Comparison of ENCODE assay signal across 19 cellular contexts in the genomic region with DNA sequence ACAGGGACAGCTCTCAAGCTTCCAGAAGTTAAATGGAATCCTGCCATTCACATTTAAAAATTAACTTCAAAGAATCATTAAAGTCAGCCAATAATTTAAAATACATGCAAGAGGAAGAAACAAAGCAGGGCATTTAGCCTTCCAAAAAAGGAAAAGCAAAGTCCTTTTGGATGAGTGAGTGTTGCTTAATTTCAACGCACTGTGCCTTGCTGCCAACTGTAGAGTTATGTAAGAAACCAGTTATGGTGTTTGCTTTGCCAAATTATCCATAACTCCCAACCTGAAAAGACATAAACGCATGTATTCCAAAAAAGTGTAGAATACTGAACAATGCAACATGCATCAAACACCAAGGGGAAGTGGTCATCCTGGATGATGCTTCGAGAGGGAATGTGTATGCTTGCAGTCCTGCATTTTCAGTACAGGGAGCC. TPM values are rescaled to one million over a fixed set of nuclear protein-coding genes. Genes with fewer than 3 reads are reported as not detected.
DNase-seq lines count a peak whose midpoint lies in the region; ATAC-seq and TF ChIP-seq lines count a peak whose summit lies in the region.
"Had no signal": no experiment of that assay in that cellular context is flagged by ENCODE, and none has a peak within 500 bp of the region (broad histone marks: within the 10 kb centered on the region; RNA-seq: fewer than 3 reads in every experiment).

No MANE protein-coding gene starts in this region.

- H3K27ac Mint-ChIP-seq in activated CD8-positive, alpha-beta memory T cell treated with anti-CD3 and anti-CD28 coated beads, Interleukin-2, amount 10 ng/mL, durations not matched to agents 7 days and 5 days: no peak overlapping the region
- H3K27ac Mint-ChIP-seq: effector memory CD8-positive, alpha-beta T cell had no signal

- 75 to 87% (median 78%) methylated on average over 3 of the region's 3 CpGs for WGBS in heart left ventricle, 4 donors

- no peak for ATAC-seq in heart left ventricle
- peak in 1 of 2 donors; percentile 43 for ATAC-seq in lower lobe of right lung
- ATAC-seq in thoracic aorta (ENCODE audit: insufficient number of reproducible peaks, low FRiP score, low read depth): no peak
- ATAC-seq in activated CD8-positive, alpha-beta memory T cell treated with anti-CD3 and anti-CD28 coated beads, Interleukin-2, amount 10 ng/mL, durations not matched to agents 7 days and 5 days: no peak
- ATAC-seq in HG02798 (IDR thresholded peaks at IDR 0.05; ENCODE audit: poor library complexity, unreplicated experiment): no peak
- ATAC-seq: effector memory CD8-positive, alpha-beta T cell had no signal

- no peak for TF ChIP-seq POLR2A in heart left ventricle (IDR thresholded peaks at IDR 0.05)

- H3K4me1 Mint-ChIP-seq in activated CD8-positive, alpha-beta memory T cell treated with anti-CD3 and anti-CD28 coated beads, Interleukin-2, amount 10 ng/mL, durations not matched to agents 7 days and 5 days: peaks cover 11% of the 10 kb centered on the region

- H3K36me3 ChIP-seq in heart left ventricle (peaks cover 0 to 6% (median 3%) of the 10 kb centered on the region in 9 donors), right atrium auricular region (no peaks in the 10 kb centered on the region), colonic mucosa (no peaks in the 10 kb centered on the region), lower lobe of right lung (no peaks in the 10 kb centered on the region), thoracic aorta (no peaks in the 10 kb centered on the region)
- H3K36me3 ChIP-seq: HAP-1, suprapubic skin had no signal

- H3K27ac ChIP-seq in heart left ventricle: peak overlapping the region in 9 of 12 donors; percentile 81 to 97 (median 91)
- peak overlapping the region in 1 of 2 donors; percentile 87 for H3K27ac ChIP-seq in right atrium auricular region
- peak overlapping the region; percentile 93 for H3K27ac ChIP-seq in colonic mucosa
- peak overlapping the region; percentile 91 for H3K27ac ChIP-seq in lower lobe of right lung
- H3K27ac ChIP-seq in thoracic aorta: peak overlapping the region; percentile 92 to 96
- H3K27ac ChIP-seq: HL-60 had no signal

- H3K4me1 ChIP-seq in heart left ventricle: peaks cover 0 to 56% (median 31%) of the 10 kb centered on the region in 12 donors
- H3K4me1 ChIP-seq in right atrium auricular region: peaks cover 0 to 68% of the 10 kb centered on the region in 2 donors
- peaks cover 5% of the 10 kb centered on the region for H3K4me1 ChIP-seq in colonic mucosa
- peaks cover 37% of the 10 kb centered on the region for H3K4me1 ChIP-seq in lower lobe of right lung
- peaks cover 16 to 43% of the 10 kb centered on the region in 2 donors for H3K4me1 ChIP-seq in thoracic aorta (ENCODE audit: control insufficient read depth in 1 of 2, low read depth in 2 of 2)

- H3K9me3 Mint-ChIP-seq in activated CD8-positive, alpha-beta memory T cell treated with anti-CD3 and anti-CD28 coated beads, Interleukin-2, amount 10 ng/mL, durations not matched to agents 7 days and 5 days (ENCODE audit: low read depth): no peaks in the 10 kb centered on the region
- H3K9me3 Mint-ChIP-seq: effector memory CD8-positive, alpha-beta T cell; neural crest cell had no signal

- H3K27me3 ChIP-seq in heart left ventricle (no peaks in the 10 kb centered on the region), right atrium auricular region (no peaks in the 10 kb centered on the region), colonic mucosa (no peaks in the 10 kb centered on the region), lower lobe of right lung (ENCODE audit: low read depth) (no peaks in the 10 kb centered on the region), thoracic aorta (replicated peaks; ENCODE audit: insufficient read depth) (no peaks in the 10 kb centered on the region)
- H3K27me3 ChIP-seq: suprapubic skin had no signal

- no peak for DNase-seq in heart left ventricle
- no peak for DNase-seq in right atrium auricular region (ENCODE audit: low spot score)
- DNase-seq in colonic mucosa: no peak
- no peak for DNase-seq in lower lobe of right lung
- DNase-seq in thoracic aorta (ENCODE audit: low spot score): no peak
- DNase-seq in effector CD8-positive, alpha-beta T cell (lab: John Stamatoyannopoulos, UW): no peak
- no peak for DNase-seq in activated CD8-positive, alpha-beta memory T cell treated with anti-CD3 and anti-CD28 coated beads, Interleukin-2, amount 10 ng/mL, durations not matched to agents 7 days and 5 days
- DNase-seq: activated CD4-positive, alpha-beta T cell treated with anti-CD3 and anti-CD28 coated beads, Interleukin-2, amount 10 ng/mL, durations not matched to agents 24 days and 14 days; effector memory CD8-positive, alpha-beta T cell; glutamatergic neuron; NCI-H2107; NK-92 treated with Interleukin-12 subunit alpha and Interleukin-12 subunit beta, amount 100 ng/mL, for 24 hours; SHP77; small intestine had no signal

- no peaks in the 10 kb centered on the region for H3K36me3 Mint-ChIP-seq in activated CD8-positive, alpha-beta memory T cell treated with anti-CD3 and anti-CD28 coated beads, Interleukin-2, amount 10 ng/mL, durations not matched to agents 7 days and 5 days

- H3K9ac ChIP-seq in colonic mucosa (ENCODE audit: low read depth in 2 of 2, low read length in 2 of 2): no peak overlapping the region

- no peak overlapping the region for H3K4me3 Mint-ChIP-seq in activated CD8-positive, alpha-beta memory T cell treated with anti-CD3 and anti-CD28 coated beads, Interleukin-2, amount 10 ng/mL, durations not matched to agents 7 days and 5 days
- H3K4me3 Mint-ChIP-seq: activated CD4-positive, alpha-beta T cell treated with anti-CD3 and anti-CD28 coated beads, Interleukin-2, amount 10 ng/mL, durations not matched to agents 24 days and 14 days; effector memory CD8-positive, alpha-beta T cell; neural crest cell had no signal

- no peak overlapping the region for H3K4me3 ChIP-seq in heart left ventricle
- H3K4me3 ChIP-seq in right atrium auricular region: no peak overlapping the region
- H3K4me3 ChIP-seq in colonic mucosa: no peak overlapping the region
- H3K4me3 ChIP-seq in lower lobe of right lung: no peak overlapping the region
- H3K4me3 ChIP-seq in thoracic aorta: no peak overlapping the region
- H3K4me3 ChIP-seq: HAP-1, suprapubic skin had no signal

- no peak for TF ChIP-seq CTCF in heart left ventricle (IDR thresholded peaks at IDR 0.05)
- TF ChIP-seq CTCF in right atrium auricular region (IDR thresholded peaks at IDR 0.05): no peak
- no peak for TF ChIP-seq CTCF in colonic mucosa (IDR thresholded peaks at IDR 0.05)
- no peak for TF ChIP-seq CTCF in lower lobe of right lung (IDR thresholded peaks at IDR 0.05)
- TF ChIP-seq CTCF in thoracic aorta (IDR thresholded peaks at IDR 0.05): no peak

- H3K27me3 Mint-ChIP-seq in activated CD8-positive, alpha-beta memory T cell treated with anti-CD3 and anti-CD28 coated beads, Interleukin-2, amount 10 ng/mL, durations not matched to agents 7 days and 5 days: no peaks in the 10 kb centered on the region
- H3K27me3 Mint-ChIP-seq: activated CD4-positive, alpha-beta T cell treated with anti-CD3 and anti-CD28 coated beads, Interleukin-2, amount 10 ng/mL, durations not matched to agents 24 days and 14 days; effector memory CD8-positive, alpha-beta T cell had no signal

- CTCF ChIA-PET in activated CD8-positive, alpha-beta memory T cell treated with anti-CD3 and anti-CD28 coated beads, Interleukin-2, amount 10 ng/mL, durations not matched to agents 7 days and 5 days (lab: Charles Lee): interaction anchor here (0.7 kb wide), 1 partner anchor 182 kb away, joined by 3 read pairs; no protein-coding TSS in a partner anchor

- intact Hi-C loops in heart left ventricle (cut with DNase I): loop anchor here in 6 of 10 donors (5.0 kb wide), 1 partner anchor 54 kb away; no protein-coding TSS in a partner anchor
- intact Hi-C loops in colonic mucosa (cut with DNase I): no loop called here
- intact Hi-C loops in lower lobe of right lung (cut with DNase I): no loop called here

- H3K9me3 ChIP-seq in heart left ventricle (peaks cover 0 to 11% (median 0%) of the 10 kb centered on the region in 12 donors), right atrium auricular region (peaks cover 0 to 3% of the 10 kb centered on the region in 2 donors), colonic mucosa (no peaks in the 10 kb centered on the region), lower lobe of right lung (no peaks in the 10 kb centered on the region), thoracic aorta (no peaks in the 10 kb centered on the region)
- H3K9me3 ChIP-seq: HAP-1, suprapubic skin had no signal

RNA-seq across cellular contexts. Expression of a gene that starts 16.1 kb away (rescaled TPM):
- 10 to 100 TPM in 2 of 9 donors, 1 to 10 TPM in 6, under 1 TPM in 1; 0.71 to 11.1 (median 5.6) TPM for total RNA-seq in heart left ventricle
- polyA plus RNA-seq in heart left ventricle: 1 to 10 TPM; 1.7 to 4.3 TPM
- 1 to 10 TPM in 1 of 2 donors, under 1 TPM in 1; 0.78 to 3.8 TPM for total RNA-seq in right atrium auricular region
- under 1 TPM in 1 of 2 donors, not detected in 1; 0.11 TPM for total RNA-seq in colonic mucosa
- total RNA-seq in lower lobe of right lung: 21.7 TPM
- 10 to 100 TPM; 10.8 TPM for total RNA-seq in thoracic aorta
- under 1 TPM; 0.15 to 0.26 TPM for total RNA-seq in activated CD8-positive, alpha-beta memory T cell treated with anti-CD3 and anti-CD28 coated beads, Interleukin-2, amount 10 ng/mL, durations not matched to agents 7 days and 5 days
- total RNA-seq: activated CD4-positive, alpha-beta T cell treated with anti-CD3 and anti-CD28 coated beads, Interleukin-2, amount 10 ng/mL, durations not matched to agents 24 days and 14 days had no signal

Comparison
In these comparisons a context has a peak if more than half of its experiments do, and no peak if none do; other contexts are left out.
1. intact Hi-C loops: an anchor here in heart left ventricle (5.0 kb wide); none called in colonic mucosa and lower lobe of right lung.